ENCODE assay signal across 1 cellular context in the genomic region with DNA sequence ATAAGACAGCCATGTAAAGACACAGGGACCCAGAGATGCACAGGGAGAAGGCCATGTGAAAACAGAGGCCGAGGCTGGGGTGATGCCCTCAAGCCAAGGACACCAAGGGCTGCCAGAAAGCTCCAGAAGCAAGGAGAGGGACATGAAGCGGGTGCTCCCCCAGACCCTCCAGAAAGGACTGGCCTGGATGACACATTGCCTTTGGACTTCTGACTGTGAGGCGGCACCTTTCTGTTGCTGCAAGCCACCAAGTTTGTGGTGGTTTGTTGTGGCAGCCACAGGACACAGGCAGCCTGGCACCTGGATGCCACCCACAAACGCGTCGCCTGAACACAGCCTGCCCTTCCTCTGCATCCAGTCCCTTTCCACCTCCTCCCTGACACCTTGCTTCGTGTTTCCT.
A peak's percentile ranks its signal among the peaks of the same experiment; 100 is the strongest.
TF ChIP-seq lines count a peak whose summit lies in the region.

No MANE protein-coding gene starts in this region.

TF ChIP-seq in HepG2, 621 proteins besides CTCF, POLR2A, EP300 and RAD21 (continued from another document):
- TF ChIP-seq, protein P1, sequence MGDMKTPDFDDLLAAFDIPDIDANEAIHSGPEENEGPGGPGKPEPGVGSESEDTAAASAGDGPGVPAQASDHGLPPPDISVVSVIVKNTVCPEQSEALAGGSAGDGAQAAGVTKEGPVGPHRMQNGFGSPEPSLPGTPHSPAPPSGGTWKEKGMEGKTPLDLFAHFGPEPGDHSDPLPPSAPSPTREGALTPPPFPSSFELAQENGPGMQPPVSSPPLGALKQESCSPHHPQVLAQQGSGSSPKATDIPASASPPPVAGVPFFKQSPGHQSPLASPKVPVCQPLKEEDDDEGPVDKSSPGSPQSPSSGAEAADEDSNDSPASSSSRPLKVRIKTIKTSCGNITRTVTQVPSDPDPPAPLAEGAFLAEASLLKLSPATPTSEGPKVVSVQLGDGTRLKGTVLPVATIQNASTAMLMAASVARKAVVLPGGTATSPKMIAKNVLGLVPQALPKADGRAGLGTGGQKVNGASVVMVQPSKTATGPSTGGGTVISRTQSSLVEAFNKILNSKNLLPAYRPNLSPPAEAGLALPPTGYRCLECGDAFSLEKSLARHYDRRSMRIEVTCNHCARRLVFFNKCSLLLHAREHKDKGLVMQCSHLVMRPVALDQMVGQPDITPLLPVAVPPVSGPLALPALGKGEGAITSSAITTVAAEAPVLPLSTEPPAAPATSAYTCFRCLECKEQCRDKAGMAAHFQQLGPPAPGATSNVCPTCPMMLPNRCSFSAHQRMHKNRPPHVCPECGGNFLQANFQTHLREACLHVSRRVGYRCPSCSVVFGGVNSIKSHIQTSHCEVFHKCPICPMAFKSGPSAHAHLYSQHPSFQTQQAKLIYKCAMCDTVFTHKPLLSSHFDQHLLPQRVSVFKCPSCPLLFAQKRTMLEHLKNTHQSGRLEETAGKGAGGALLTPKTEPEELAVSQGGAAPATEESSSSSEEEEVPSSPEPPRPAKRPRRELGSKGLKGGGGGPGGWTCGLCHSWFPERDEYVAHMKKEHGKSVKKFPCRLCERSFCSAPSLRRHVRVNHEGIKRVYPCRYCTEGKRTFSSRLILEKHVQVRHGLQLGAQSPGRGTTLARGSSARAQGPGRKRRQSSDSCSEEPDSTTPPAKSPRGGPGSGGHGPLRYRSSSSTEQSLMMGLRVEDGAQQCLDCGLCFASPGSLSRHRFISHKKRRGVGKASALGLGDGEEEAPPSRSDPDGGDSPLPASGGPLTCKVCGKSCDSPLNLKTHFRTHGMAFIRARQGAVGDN (CRISPR knock-in tag; IDR thresholded peaks at IDR 0.05) = peak; percentile 29
